Comparison of ENCODE assay signal across 19 cellular contexts in genomic region chrX:24380273-24381036, GRCh38. TPM values are rescaled to one million over a fixed set of nuclear protein-coding genes. Genes with fewer than 3 reads are reported as not detected.
"Had no signal": no experiment of that assay in that cellular context is flagged by ENCODE, and none has a peak within 500 bp of the region (broad histone marks: within the 10 kb centered on the region; RNA-seq: fewer than 3 reads in every experiment).

No MANE protein-coding gene starts in this region.

- H3K4me1 ChIP-seq: colonic mucosa, parathyroid adenoma, tibial nerve, uterus had no signal

- DNase-seq: activated CD4-positive, alpha-beta T cell treated with anti-CD3 and anti-CD28 coated beads, Interleukin-2, amount 50 U/mL, for 48 hours; activated CD4-positive, CD25-positive, alpha-beta regulatory T cell treated with anti-CD3 and anti-CD28 coated beads, Interleukin-2, amount 50 U/mL, for 72 hours; activated naive CD4-positive, alpha-beta T cell treated with anti-CD3 and anti-CD28 coated beads, Interleukin-2, amount 10 ng/mL, durations not matched to agents 7 days and 5 days; colonic mucosa; islet precursor cell; naive B cell; stimulated activated CD4-positive, alpha-beta T cell treated with anti-CD3 and anti-CD28 coated beads, Interleukin-4, amount 100 ng/mL, for 1 hour; stimulated activated naive B cell treated with anti-CD40 and anti-IgM and Interleukin-4, amounts not matched to agents 10 μg/mL and 1 μg/mL and 100 μg/mL, for 72 hours; uterus had no signal

- H3K4me3 Mint-ChIP-seq: activated naive CD4-positive, alpha-beta T cell treated with anti-CD3 and anti-CD28 coated beads, Interleukin-2, amount 10 ng/mL, durations not matched to agents 7 days and 5 days; naive B cell; stimulated activated naive B cell treated with anti-CD40 and anti-IgM and Interleukin-4, amounts not matched to agents 10 μg/mL and 1 μg/mL and 100 μg/mL, for 72 hours had no signal

- H3K27ac Mint-ChIP-seq: activated naive CD4-positive, alpha-beta T cell treated with anti-CD3 and anti-CD28 coated beads, Interleukin-2, amount 10 ng/mL, durations not matched to agents 7 days and 5 days; stimulated activated naive B cell treated with anti-CD40 and anti-IgM and Interleukin-4, amounts not matched to agents 10 μg/mL and 1 μg/mL and 100 μg/mL, for 72 hours had no signal

- H3K36me3 ChIP-seq: cardiac muscle cell, colonic mucosa, tibial nerve, uterus had no signal

- H3K27ac ChIP-seq: cardiac muscle cell, colonic mucosa, hepatocyte, parathyroid adenoma had no signal

- ATAC-seq: esophagus mucosa; left lobe of liver; stimulated activated naive B cell treated with anti-CD40 and anti-IgM and Interleukin-4, amounts not matched to agents 10 μg/mL and 1 μg/mL and 100 μg/mL, for 72 hours had no signal

- H3K9me3 ChIP-seq: colonic mucosa, tibial nerve, uterus had no signal

- H3K36me3 Mint-ChIP-seq: activated naive CD4-positive, alpha-beta T cell treated with anti-CD3 and anti-CD28 coated beads, Interleukin-2, amount 10 ng/mL, durations not matched to agents 7 days and 5 days; naive B cell; stimulated activated naive B cell treated with anti-CD40 and anti-IgM and Interleukin-4, amounts not matched to agents 10 μg/mL and 1 μg/mL and 100 μg/mL, for 72 hours had no signal

- H3K9me3 Mint-ChIP-seq: activated naive CD4-positive, alpha-beta T cell treated with anti-CD3 and anti-CD28 coated beads, Interleukin-2, amount 10 ng/mL, durations not matched to agents 7 days and 5 days; stimulated activated naive B cell treated with anti-CD40 and anti-IgM and Interleukin-4, amounts not matched to agents 10 μg/mL and 1 μg/mL and 100 μg/mL, for 72 hours had no signal

- H3K4me1 Mint-ChIP-seq: activated naive CD4-positive, alpha-beta T cell treated with anti-CD3 and anti-CD28 coated beads, Interleukin-2, amount 10 ng/mL, durations not matched to agents 7 days and 5 days; naive B cell; stimulated activated naive B cell treated with anti-CD40 and anti-IgM and Interleukin-4, amounts not matched to agents 10 μg/mL and 1 μg/mL and 100 μg/mL, for 72 hours had no signal

- H3K27me3 ChIP-seq: cardiac muscle cell, colonic mucosa had no signal

- H3K4me3 ChIP-seq: cardiac muscle cell, colonic mucosa, hepatocyte, tibial nerve, uterus had no signal

RNA-seq across cellular contexts. Expression of gene SUPT20HL1, which starts 20.0 kb away (rescaled TPM):
- total RNA-seq: astrocyte, cardiac muscle cell, colonic mucosa, esophagus mucosa, glomerular endothelial cell, hepatocyte, left lobe of liver, mononuclear cell, subcutaneous adipose tissue had no signal
